ENCODE assay signal across 22 cellular contexts in genomic region chr2:67772216-67773180, GRCh38.
A peak's percentile ranks its signal among the peaks of the same experiment; 100 is the strongest.
DNase-seq lines count a peak whose midpoint lies in the region; ATAC-seq and TF ChIP-seq lines count a peak whose summit lies in the region.
"Had no signal": no experiment of that assay in that cellular context is flagged by ENCODE, and none has a peak within 500 bp of the region (broad histone marks: within the 10 kb centered on the region; RNA-seq: fewer than 3 reads in every experiment).

No MANE protein-coding gene starts in this region.

- no peak overlapping the region for H3K4me3 Mint-ChIP-seq in activated CD4-positive, alpha-beta T cell treated with anti-CD3 and anti-CD28 coated beads, Interleukin-2, amount 10 ng/mL, durations not matched to agents 7 days and 5 days
- H3K4me3 Mint-ChIP-seq: activated naive CD8-positive, alpha-beta T cell treated with anti-CD3 and anti-CD28 coated beads for 36 hours; CD4-positive, CD25-positive, alpha-beta regulatory T cell; naive thymus-derived CD4-positive, alpha-beta T cell had no signal

- H3K4me1 Mint-ChIP-seq in activated CD4-positive, alpha-beta T cell treated with anti-CD3 and anti-CD28 coated beads, Interleukin-2, amount 10 ng/mL, durations not matched to agents 7 days and 5 days = no peaks in the 10 kb centered on the region
- H3K4me1 Mint-ChIP-seq: activated naive CD8-positive, alpha-beta T cell treated with anti-CD3 and anti-CD28 coated beads for 36 hours; CD4-positive, CD25-positive, alpha-beta regulatory T cell; naive thymus-derived CD4-positive, alpha-beta T cell had no signal

- ATAC-seq in Right ventricle myocardium superior (ENCODE audit: poor library complexity) (peak; percentile 48), right cardiac atrium (no peak), GM18519 (IDR thresholded peaks at IDR 0.05; ENCODE audit: low FRiP score, unreplicated experiment) (no peak)
- ATAC-seq: esophagus mucosa; naive thymus-derived CD4-positive, alpha-beta T cell had no signal

- POLR2A ChIA-PET in activated CD4-positive, alpha-beta T cell treated with anti-CD3 and anti-CD28 coated beads, Interleukin-2, amount 10 ng/mL, durations not matched to agents 7 days and 5 days (lab: Charles Lee) = no interaction called here

- H3K27me3 ChIP-seq in right cardiac atrium (ENCODE audit: control insufficient read depth, insufficient read depth) (no peaks in the 10 kb centered on the region), adipocyte (replicated peaks; ENCODE audit: control insufficient read depth, insufficient read depth, low read length) (no peaks in the 10 kb centered on the region), uterus (no peaks in the 10 kb centered on the region)

- H3K27ac ChIP-seq in right cardiac atrium (ENCODE audit: low read length) (no peak overlapping the region), uterus (peak overlapping the region; percentile 45 to 76)
- H3K27ac ChIP-seq: KMS-11, SK-N-MC had no signal

- DNase-seq in Right ventricle myocardium superior (no peak), right cardiac atrium (no peak), adipocyte (ENCODE audit: low read depth) (peak; percentile 80), kidney glomerular epithelial cell (lab: John Stamatoyannopoulos, UW) (peak; percentile 5), uterus (peak; percentile 44 to 83), NCI-H1092 treated with DMSO at 0.1 percent for 48 hours (lab: John Stamatoyannopoulos, UW) (no peak)
- DNase-seq in activated CD4-positive, alpha-beta T cell treated with anti-CD3 and anti-CD28 coated beads, Interleukin-2, amount 10 ng/mL, durations not matched to agents 7 days and 5 days = no peak
- DNase-seq: activated CD4-positive, alpha-beta T cell treated with anti-CD3 and anti-CD28 coated beads, Interleukin-2, amount 50 U/mL, for 48 hours; activated CD8-positive, alpha-beta memory T cell treated with anti-CD3 and anti-CD28 coated beads, Interleukin-2, amount 50 U/mL, for 48 hours; activated naive CD8-positive, alpha-beta T cell treated with anti-CD3 and anti-CD28 coated beads for 36 hours; CD4-positive, CD25-positive, alpha-beta regulatory T cell; effector CD4-positive, alpha-beta T cell; GF-D8; glutamatergic neuron; naive thymus-derived CD4-positive, alpha-beta T cell; NCI-H2029; NCI-H510A treated with DMSO at 0.1 percent for 48 hours had no signal

- H3K9me3 ChIP-seq in right cardiac atrium (ENCODE audit: control insufficient read depth, low read length) (no peaks in the 10 kb centered on the region), adipocyte (ENCODE audit: control insufficient read depth, low read length) (no peaks in the 10 kb centered on the region), uterus (no peaks in the 10 kb centered on the region)

- intact Hi-C loops in Right ventricle myocardium superior (cut with DNase I) = no loop called here
- intact Hi-C loops in right cardiac atrium (cut with DNase I) = no loop called here
- intact Hi-C loops in uterus (cut with DNase I; ENCODE audit: low total_unique reads) = no loop called here

- H3K4me3 ChIP-seq in right cardiac atrium (ENCODE audit: low read length) (no peak overlapping the region), adipocyte (ENCODE audit: low read length) (no peak overlapping the region), uterus (no peak overlapping the region)
- H3K4me3 ChIP-seq: SK-N-MC had no signal

- no peaks in the 10 kb centered on the region for H3K27me3 Mint-ChIP-seq in activated CD4-positive, alpha-beta T cell treated with anti-CD3 and anti-CD28 coated beads, Interleukin-2, amount 10 ng/mL, durations not matched to agents 7 days and 5 days

- no peak overlapping the region for H3K27ac Mint-ChIP-seq in activated CD4-positive, alpha-beta T cell treated with anti-CD3 and anti-CD28 coated beads, Interleukin-2, amount 10 ng/mL, durations not matched to agents 7 days and 5 days
- H3K27ac Mint-ChIP-seq: activated naive CD8-positive, alpha-beta T cell treated with anti-CD3 and anti-CD28 coated beads for 36 hours; activated T-helper 2 cell treated with anti-CD3 and anti-CD28 coated beads, Interferon-gamma antibody, Interleukin-2, Interleukin-4, amounts not matched to agents 10 μg/mL and 5 μg/mL and 100 μg/mL, durations not matched to agents 14 hours and 24 hours and 36 hours; CD4-positive, CD25-positive, alpha-beta regulatory T cell; naive thymus-derived CD4-positive, alpha-beta T cell had no signal

- CTCF ChIA-PET in activated CD4-positive, alpha-beta T cell treated with anti-CD3 and anti-CD28 coated beads, Interleukin-2, amount 10 ng/mL, durations not matched to agents 7 days and 5 days (lab: Charles Lee) = interaction anchor here (0.7 kb wide), 2 partner anchors 9 to 929 kb away, joined by 3 to 4 read pairs; no protein-coding TSS in a partner anchor

- no peak for TF ChIP-seq CTCF in uterus (IDR thresholded peaks at IDR 0.05)

- H3K36me3 ChIP-seq in adipocyte (ENCODE audit: control insufficient read depth, insufficient read depth, low read length, severe bottlenecking) (no peaks in the 10 kb centered on the region), uterus (no peaks in the 10 kb centered on the region)

- no peak overlapping the region for H3K9ac ChIP-seq in adipocyte (ENCODE audit: low read length)
- H3K9ac ChIP-seq: KMS-11 had no signal

- H3K9me3 Mint-ChIP-seq in activated CD4-positive, alpha-beta T cell treated with anti-CD3 and anti-CD28 coated beads, Interleukin-2, amount 10 ng/mL, durations not matched to agents 7 days and 5 days = no peaks in the 10 kb centered on the region
- H3K9me3 Mint-ChIP-seq: activated naive CD8-positive, alpha-beta T cell treated with anti-CD3 and anti-CD28 coated beads for 36 hours; activated T-helper 2 cell treated with anti-CD3 and anti-CD28 coated beads, Interferon-gamma antibody, Interleukin-2, Interleukin-4, amounts not matched to agents 10 μg/mL and 5 μg/mL and 100 μg/mL, durations not matched to agents 14 hours and 24 hours and 36 hours had no signal

- H3K36me3 Mint-ChIP-seq in activated CD4-positive, alpha-beta T cell treated with anti-CD3 and anti-CD28 coated beads, Interleukin-2, amount 10 ng/mL, durations not matched to agents 7 days and 5 days (ENCODE audit: low read depth) = no peaks in the 10 kb centered on the region
- H3K36me3 Mint-ChIP-seq: activated naive CD8-positive, alpha-beta T cell treated with anti-CD3 and anti-CD28 coated beads for 36 hours; CD4-positive, CD25-positive, alpha-beta regulatory T cell; naive thymus-derived CD4-positive, alpha-beta T cell had no signal

- no peaks in the 10 kb centered on the region for H3K4me1 ChIP-seq in right cardiac atrium (ENCODE audit: control insufficient read depth, insufficient read depth, low read length)
- peaks cover 9% of the 10 kb centered on the region for H3K4me1 ChIP-seq in adipocyte (ENCODE audit: control insufficient read depth, insufficient read depth, low read length)
- peaks cover 0 to 2% of the 10 kb centered on the region in 2 donors for H3K4me1 ChIP-seq in uterus

- TF ChIP-seq POLR2A in uterus (IDR thresholded peaks at IDR 0.05) = no peak

- 76% methylated on average over 9 of the region's 9 CpGs for WGBS in right cardiac atrium

Comparison
In these comparisons a context has a peak if more than half of its experiments do, and no peak if none do; other contexts are left out.
1. DNase-seq: peak in adipocyte (single experiment), kidney glomerular epithelial cell (single experiment) and uterus (2 of 2); none in Right ventricle myocardium superior (single experiment), right cardiac atrium (0 of 3), activated CD4-positive, alpha-beta T cell treated with anti-CD3 and anti-CD28 coated beads, Interleukin-2, amount 10 ng/mL, durations not matched to agents 7 days and 5 days (single experiment) and NCI-H1092 treated with DMSO at 0.1 percent for 48 hours (single experiment).